Comparison of ENCODE assay signal across 9 cellular contexts in the genomic region with DNA sequence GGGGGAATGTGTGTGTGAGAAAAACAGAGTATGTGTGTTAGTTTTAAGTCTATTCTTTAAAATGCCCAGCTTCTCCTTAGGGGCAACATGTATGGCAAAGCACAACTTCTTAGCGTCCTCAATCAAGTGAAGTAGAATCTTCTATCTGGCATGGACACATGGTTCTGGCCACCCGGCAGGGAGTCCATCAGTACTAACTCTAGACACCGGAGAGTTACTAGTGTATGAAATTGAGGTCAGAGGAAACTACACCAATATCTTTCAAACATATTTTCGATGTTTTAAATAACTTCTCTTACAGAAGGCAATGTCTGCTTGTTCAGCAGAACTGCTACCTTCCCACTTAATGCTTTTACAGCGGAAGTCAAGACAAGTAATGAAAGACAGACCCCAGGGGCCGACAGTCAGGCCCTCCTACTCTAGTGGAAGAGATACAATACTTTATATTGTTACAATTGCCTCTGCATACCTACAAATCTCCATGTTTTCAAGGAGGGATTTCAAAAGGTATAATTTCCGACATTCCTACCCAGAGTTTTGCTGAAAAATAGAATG.
DNase-seq lines count a peak whose midpoint lies in the region; ATAC-seq and TF ChIP-seq lines count a peak whose summit lies in the region.
"Had no signal": no experiment of that assay in that cellular context is flagged by ENCODE, and none has a peak within 500 bp of the region (broad histone marks: within the 10 kb centered on the region; RNA-seq: fewer than 3 reads in every experiment).

No MANE protein-coding gene starts in this region.

- H3K9me3 Mint-ChIP-seq in CD14-positive monocyte (no peaks in the 10 kb centered on the region), osteocyte (ENCODE audit: unreplicated experiment) (no peaks in the 10 kb centered on the region)
- H3K9me3 Mint-ChIP-seq: stimulated activated effector memory CD8-positive, alpha-beta T cell treated with anti-CD3 and anti-CD28 coated beads, Interleukin-12 subunit alpha, Interleukin-12 subunit beta, amount 100 ng/mL, for 72 hours had no signal

- H3K27me3 Mint-ChIP-seq in CD14-positive monocyte (ENCODE audit: low read depth in 3 of 3) (peaks cover 0 to 2% (median 0%) of the 10 kb centered on the region in 3 donors), osteocyte (ENCODE audit: unreplicated experiment) (no peaks in the 10 kb centered on the region)

- H3K4me1 ChIP-seq in RWPE2 (ENCODE audit: insufficient read depth, poor library complexity, severe bottlenecking), result peaks cover 39% of the 10 kb centered on the region
- H3K4me1 ChIP-seq in effector memory CD4-positive, alpha-beta T cell (ENCODE audit: control insufficient read depth, insufficient read depth, low read length, poor library complexity, severe bottlenecking), result peaks cover 69% of the 10 kb centered on the region

- peaks cover 14 to 44% of the 10 kb centered on the region in 2 donors for H3K36me3 Mint-ChIP-seq in CD14-positive monocyte
- H3K36me3 Mint-ChIP-seq in osteocyte (ENCODE audit: unreplicated experiment), result peaks cover 3% of the 10 kb centered on the region

- intact Hi-C loops in CD14-positive monocyte (cut with micrococcal nuclease), result loop anchor here (1.0 to 5.0 kb wide), 2 partner anchors 11 to 269 kb away; a partner anchor contains a TSS

- TF ChIP-seq CTCF in CD14-positive monocyte (IDR thresholded peaks at IDR 0.05) (no peak), RWPE2 (IDR thresholded peaks at IDR 0.05; ENCODE audit: poor library complexity, severe bottlenecking) (no peak), osteocyte (IDR thresholded peaks at IDR 0.05) (no peak)

- no peak overlapping the region for H3K4me3 ChIP-seq in RWPE2 (ENCODE audit: severe bottlenecking)
- H3K4me3 ChIP-seq in effector memory CD4-positive, alpha-beta T cell (ENCODE audit: insufficient read depth, low read depth, low read length, poor library complexity, severe bottlenecking), result no peak overlapping the region

- H3K27me3 ChIP-seq in RWPE2 (ENCODE audit: insufficient read depth, poor library complexity, severe bottlenecking), result no peaks in the 10 kb centered on the region
- H3K27me3 ChIP-seq in effector memory CD4-positive, alpha-beta T cell (replicated peaks; ENCODE audit: control insufficient read depth, insufficient read depth, low read length, poor library complexity, severe bottlenecking), result no peaks in the 10 kb centered on the region

- no peak overlapping the region for H3K4me3 Mint-ChIP-seq in CD14-positive monocyte
- peak overlapping the region; percentile 54 for H3K4me3 Mint-ChIP-seq in osteocyte (ENCODE audit: unreplicated experiment)
- H3K4me3 Mint-ChIP-seq: stimulated activated effector memory CD8-positive, alpha-beta T cell treated with anti-CD3 and anti-CD28 coated beads, Interleukin-12 subunit alpha, Interleukin-12 subunit beta, amount 100 ng/mL, for 72 hours had no signal

- H3K27ac Mint-ChIP-seq in CD14-positive monocyte, result peak overlapping the region; percentile 97 to 100 (median 99)
- H3K27ac Mint-ChIP-seq in osteocyte (ENCODE audit: unreplicated experiment), result peak overlapping the region; percentile 99
- H3K27ac Mint-ChIP-seq: stimulated activated effector memory CD8-positive, alpha-beta T cell treated with anti-CD3 and anti-CD28 coated beads, Interleukin-12 subunit alpha, Interleukin-12 subunit beta, amount 100 ng/mL, for 72 hours had no signal

- H3K9me3 ChIP-seq in RWPE2 (ENCODE audit: severe bottlenecking), result no peaks in the 10 kb centered on the region
- no peaks in the 10 kb centered on the region for H3K9me3 ChIP-seq in effector memory CD4-positive, alpha-beta T cell (ENCODE audit: control insufficient read depth, low read length)

- DNase-seq in CD14-positive monocyte (ENCODE audit: low spot score) (no peak), RWPE2 (ENCODE audit: low spot score) (no peak), osteocyte (ENCODE audit: extremely low spot score, unreplicated experiment) (no peak), Kasumi-1 (lab: John Stamatoyannopoulos, UW) (no peak), NCI-H345 treated with DMSO at 0.1 percent for 48 hours (lab: John Stamatoyannopoulos, UW; ENCODE audit: unreplicated experiment) (no peak)
- DNase-seq in effector memory CD4-positive, alpha-beta T cell, result no peak

- H3K36me3 ChIP-seq in RWPE2 (ENCODE audit: low read depth), result peaks cover 10% of the 10 kb centered on the region
- no peaks in the 10 kb centered on the region for H3K36me3 ChIP-seq in effector memory CD4-positive, alpha-beta T cell (ENCODE audit: control insufficient read depth, insufficient read depth, low read length)

- ATAC-seq in RWPE2 (ENCODE audit: low read depth), result no peak
- ATAC-seq in HG02885 (IDR thresholded peaks at IDR 0.05; ENCODE audit: poor library complexity, unreplicated experiment), result no peak
- ATAC-seq in GM18867 (IDR thresholded peaks at IDR 0.05; ENCODE audit: unreplicated experiment), result no peak
- ATAC-seq: stimulated activated effector memory CD8-positive, alpha-beta T cell treated with anti-CD3 and anti-CD28 coated beads, Interleukin-12 subunit alpha, Interleukin-12 subunit beta, amount 100 ng/mL, for 72 hours had no signal

- peak overlapping the region; percentile 93 for H3K27ac ChIP-seq in RWPE2 (ENCODE audit: poor library complexity, severe bottlenecking)
- peak overlapping the region; percentile 54 for H3K27ac ChIP-seq in effector memory CD4-positive, alpha-beta T cell (ENCODE audit: insufficient read depth, low read length, poor library complexity, severe bottlenecking)

- H3K4me1 Mint-ChIP-seq in CD14-positive monocyte (peaks cover 99% of the 10 kb centered on the region), osteocyte (ENCODE audit: unreplicated experiment) (peaks cover 95% of the 10 kb centered on the region)
